Comparison of ENCODE assay signal across 8 cellular contexts in genomic region chr12:113548467-113548866, GRCh38.
"Had no signal": no experiment of that assay in that cellular context is flagged by ENCODE, and none has a peak within 500 bp of the region (broad histone marks: within the 10 kb centered on the region; RNA-seq: fewer than 3 reads in every experiment).

No MANE protein-coding gene starts in this region.

- FAIRE-seq: HepG2 had no signal

- H3K4me3 ChIP-seq: GM23338, HAP-1 had no signal

- H3K27ac ChIP-seq: HL-60 had no signal

- H3K36me3 ChIP-seq: HAP-1 had no signal

- H3K9me3 ChIP-seq: HAP-1 had no signal

- H3K4me2 ChIP-seq: GM23338 had no signal

- H2AFZ ChIP-seq: GM23338 had no signal

- DNase-seq: H7, HFFc6, KG1 had no signal

- ATAC-seq: GM23338, HCT116, HepG2 had no signal

- H3K4me1 ChIP-seq: HAP-1 had no signal
